1 cellular context compared by ENCODE assay signal in the genomic region with DNA sequence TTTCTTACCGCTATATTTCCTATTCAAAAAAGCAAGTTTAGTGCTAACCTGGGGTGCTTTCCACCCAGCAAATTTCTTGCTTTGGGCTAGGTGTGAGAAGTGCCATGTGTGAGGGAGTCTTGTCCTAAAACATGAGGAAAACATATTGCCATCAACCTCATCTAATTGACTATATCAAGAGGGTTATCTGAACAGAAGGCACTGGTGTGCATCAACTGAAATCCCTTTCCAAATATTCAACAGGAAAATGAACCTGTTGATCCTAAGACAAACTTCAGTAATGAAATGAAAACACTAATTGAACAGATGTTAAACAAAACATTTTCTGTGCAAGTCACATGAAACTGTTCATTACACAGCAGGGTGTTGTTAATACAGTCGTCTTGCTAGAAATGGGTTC.
TF ChIP-seq lines count a peak whose summit lies in the region.

No MANE protein-coding gene starts in this region.

TF ChIP-seq in HepG2, 621 proteins besides CTCF, POLR2A, EP300 and RAD21:
- TF ChIP-seq ZNF567 (CRISPR knock-in tag; IDR thresholded peaks at IDR 0.05; ENCODE audit: borderline replicate concordance), result no peak
- TF ChIP-seq, protein P1, sequence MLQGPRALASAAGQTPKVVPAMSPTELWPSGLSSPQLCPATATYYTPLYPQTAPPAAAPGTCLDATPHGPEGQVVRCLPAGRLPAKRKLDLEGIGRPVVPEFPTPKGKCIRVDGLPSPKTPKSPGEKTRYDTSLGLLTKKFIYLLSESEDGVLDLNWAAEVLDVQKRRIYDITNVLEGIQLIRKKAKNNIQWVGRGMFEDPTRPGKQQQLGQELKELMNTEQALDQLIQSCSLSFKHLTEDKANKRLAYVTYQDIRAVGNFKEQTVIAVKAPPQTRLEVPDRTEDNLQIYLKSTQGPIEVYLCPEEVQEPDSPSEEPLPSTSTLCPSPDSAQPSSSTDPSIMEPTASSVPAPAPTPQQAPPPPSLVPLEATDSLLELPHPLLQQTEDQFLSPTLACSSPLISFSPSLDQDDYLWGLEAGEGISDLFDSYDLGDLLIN (CRISPR knock-in tag; IDR thresholded peaks at IDR 0.05; ENCODE audit: borderline replicate concordance), result no peak
- TF ChIP-seq, protein P2, sequence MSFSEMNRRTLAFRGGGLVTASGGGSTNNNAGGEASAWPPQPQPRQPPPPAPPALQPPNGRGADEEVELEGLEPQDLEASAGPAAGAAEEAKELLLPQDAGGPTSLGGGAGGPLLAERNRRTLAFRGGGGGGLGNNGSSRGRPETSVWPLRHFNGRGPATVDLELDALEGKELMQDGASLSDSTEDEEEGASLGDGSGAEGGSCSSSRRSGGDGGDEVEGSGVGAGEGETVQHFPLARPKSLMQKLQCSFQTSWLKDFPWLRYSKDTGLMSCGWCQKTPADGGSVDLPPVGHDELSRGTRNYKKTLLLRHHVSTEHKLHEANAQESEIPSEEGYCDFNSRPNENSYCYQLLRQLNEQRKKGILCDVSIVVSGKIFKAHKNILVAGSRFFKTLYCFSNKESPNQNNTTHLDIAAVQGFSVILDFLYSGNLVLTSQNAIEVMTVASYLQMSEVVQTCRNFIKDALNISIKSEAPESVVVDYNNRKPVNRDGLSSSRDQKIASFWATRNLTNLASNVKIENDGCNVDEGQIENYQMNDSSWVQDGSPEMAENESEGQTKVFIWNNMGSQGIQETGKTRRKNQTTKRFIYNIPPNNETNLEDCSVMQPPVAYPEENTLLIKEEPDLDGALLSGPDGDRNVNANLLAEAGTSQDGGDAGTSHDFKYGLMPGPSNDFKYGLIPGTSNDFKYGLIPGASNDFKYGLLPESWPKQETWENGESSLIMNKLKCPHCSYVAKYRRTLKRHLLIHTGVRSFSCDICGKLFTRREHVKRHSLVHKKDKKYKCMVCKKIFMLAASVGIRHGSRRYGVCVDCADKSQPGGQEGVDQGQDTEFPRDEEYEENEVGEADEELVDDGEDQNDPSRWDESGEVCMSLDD (CRISPR knock-in tag; IDR thresholded peaks at IDR 0.05; ENCODE audit: borderline replicate concordance), result no peak
- no peak for TF ChIP-seq ZNF143 (CRISPR knock-in tag; IDR thresholded peaks at IDR 0.05)
- TF ChIP-seq, protein P3, sequence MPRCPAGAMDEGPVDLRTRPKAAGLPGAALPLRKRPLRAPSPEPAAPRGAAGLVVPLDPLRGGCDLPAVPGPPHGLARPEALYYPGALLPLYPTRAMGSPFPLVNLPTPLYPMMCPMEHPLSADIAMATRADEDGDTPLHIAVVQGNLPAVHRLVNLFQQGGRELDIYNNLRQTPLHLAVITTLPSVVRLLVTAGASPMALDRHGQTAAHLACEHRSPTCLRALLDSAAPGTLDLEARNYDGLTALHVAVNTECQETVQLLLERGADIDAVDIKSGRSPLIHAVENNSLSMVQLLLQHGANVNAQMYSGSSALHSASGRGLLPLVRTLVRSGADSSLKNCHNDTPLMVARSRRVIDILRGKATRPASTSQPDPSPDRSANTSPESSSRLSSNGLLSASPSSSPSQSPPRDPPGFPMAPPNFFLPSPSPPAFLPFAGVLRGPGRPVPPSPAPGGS (CRISPR knock-in tag; IDR thresholded peaks at IDR 0.05), result no peak
- no peak for TF ChIP-seq GATA4 (IDR thresholded peaks at IDR 0.05; ENCODE audit: borderline replicate concordance, low read depth)
- TF ChIP-seq, protein P4, sequence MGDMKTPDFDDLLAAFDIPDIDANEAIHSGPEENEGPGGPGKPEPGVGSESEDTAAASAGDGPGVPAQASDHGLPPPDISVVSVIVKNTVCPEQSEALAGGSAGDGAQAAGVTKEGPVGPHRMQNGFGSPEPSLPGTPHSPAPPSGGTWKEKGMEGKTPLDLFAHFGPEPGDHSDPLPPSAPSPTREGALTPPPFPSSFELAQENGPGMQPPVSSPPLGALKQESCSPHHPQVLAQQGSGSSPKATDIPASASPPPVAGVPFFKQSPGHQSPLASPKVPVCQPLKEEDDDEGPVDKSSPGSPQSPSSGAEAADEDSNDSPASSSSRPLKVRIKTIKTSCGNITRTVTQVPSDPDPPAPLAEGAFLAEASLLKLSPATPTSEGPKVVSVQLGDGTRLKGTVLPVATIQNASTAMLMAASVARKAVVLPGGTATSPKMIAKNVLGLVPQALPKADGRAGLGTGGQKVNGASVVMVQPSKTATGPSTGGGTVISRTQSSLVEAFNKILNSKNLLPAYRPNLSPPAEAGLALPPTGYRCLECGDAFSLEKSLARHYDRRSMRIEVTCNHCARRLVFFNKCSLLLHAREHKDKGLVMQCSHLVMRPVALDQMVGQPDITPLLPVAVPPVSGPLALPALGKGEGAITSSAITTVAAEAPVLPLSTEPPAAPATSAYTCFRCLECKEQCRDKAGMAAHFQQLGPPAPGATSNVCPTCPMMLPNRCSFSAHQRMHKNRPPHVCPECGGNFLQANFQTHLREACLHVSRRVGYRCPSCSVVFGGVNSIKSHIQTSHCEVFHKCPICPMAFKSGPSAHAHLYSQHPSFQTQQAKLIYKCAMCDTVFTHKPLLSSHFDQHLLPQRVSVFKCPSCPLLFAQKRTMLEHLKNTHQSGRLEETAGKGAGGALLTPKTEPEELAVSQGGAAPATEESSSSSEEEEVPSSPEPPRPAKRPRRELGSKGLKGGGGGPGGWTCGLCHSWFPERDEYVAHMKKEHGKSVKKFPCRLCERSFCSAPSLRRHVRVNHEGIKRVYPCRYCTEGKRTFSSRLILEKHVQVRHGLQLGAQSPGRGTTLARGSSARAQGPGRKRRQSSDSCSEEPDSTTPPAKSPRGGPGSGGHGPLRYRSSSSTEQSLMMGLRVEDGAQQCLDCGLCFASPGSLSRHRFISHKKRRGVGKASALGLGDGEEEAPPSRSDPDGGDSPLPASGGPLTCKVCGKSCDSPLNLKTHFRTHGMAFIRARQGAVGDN (CRISPR knock-in tag; IDR thresholded peaks at IDR 0.05), result no peak
- no peak for TF ChIP-seq ZNF446 (CRISPR knock-in tag; IDR thresholded peaks at IDR 0.05)
- no peak for TF ChIP-seq ZBTB3 (CRISPR knock-in tag; IDR thresholded peaks at IDR 0.05; ENCODE audit: borderline replicate concordance, low read depth)
- TF ChIP-seq NBN (conservative IDR thresholded peaks at IDR 0.05), result no peak
- TF ChIP-seq, protein P5, sequence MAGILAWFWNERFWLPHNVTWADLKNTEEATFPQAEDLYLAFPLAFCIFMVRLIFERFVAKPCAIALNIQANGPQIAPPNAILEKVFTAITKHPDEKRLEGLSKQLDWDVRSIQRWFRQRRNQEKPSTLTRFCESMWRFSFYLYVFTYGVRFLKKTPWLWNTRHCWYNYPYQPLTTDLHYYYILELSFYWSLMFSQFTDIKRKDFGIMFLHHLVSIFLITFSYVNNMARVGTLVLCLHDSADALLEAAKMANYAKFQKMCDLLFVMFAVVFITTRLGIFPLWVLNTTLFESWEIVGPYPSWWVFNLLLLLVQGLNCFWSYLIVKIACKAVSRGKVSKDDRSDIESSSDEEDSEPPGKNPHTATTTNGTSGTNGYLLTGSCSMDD (CRISPR knock-in tag; IDR thresholded peaks at IDR 0.05), result no peak
- TF ChIP-seq ZMAT3 (CRISPR knock-in tag; conservative IDR thresholded peaks at IDR 0.05), result no peak
- TF ChIP-seq, protein P6, sequence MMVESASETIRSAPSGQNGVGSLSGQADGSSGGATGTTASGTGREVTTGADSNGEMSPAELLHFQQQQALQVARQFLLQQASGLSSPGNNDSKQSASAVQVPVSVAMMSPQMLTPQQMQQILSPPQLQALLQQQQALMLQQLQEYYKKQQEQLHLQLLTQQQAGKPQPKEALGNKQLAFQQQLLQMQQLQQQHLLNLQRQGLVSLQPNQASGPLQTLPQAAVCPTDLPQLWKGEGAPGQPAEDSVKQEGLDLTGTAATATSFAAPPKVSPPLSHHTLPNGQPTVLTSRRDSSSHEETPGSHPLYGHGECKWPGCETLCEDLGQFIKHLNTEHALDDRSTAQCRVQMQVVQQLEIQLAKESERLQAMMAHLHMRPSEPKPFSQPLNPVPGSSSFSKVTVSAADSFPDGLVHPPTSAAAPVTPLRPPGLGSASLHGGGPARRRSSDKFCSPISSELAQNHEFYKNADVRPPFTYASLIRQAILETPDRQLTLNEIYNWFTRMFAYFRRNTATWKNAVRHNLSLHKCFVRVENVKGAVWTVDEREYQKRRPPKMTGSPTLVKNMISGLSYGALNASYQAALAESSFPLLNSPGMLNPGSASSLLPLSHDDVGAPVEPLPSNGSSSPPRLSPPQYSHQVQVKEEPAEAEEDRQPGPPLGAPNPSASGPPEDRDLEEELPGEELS (CRISPR knock-in tag; IDR thresholded peaks at IDR 0.05), result no peak
- TF ChIP-seq RBM39 (IDR thresholded peaks at IDR 0.05; ENCODE audit: low read depth, low read length, poor library complexity, severe bottlenecking), result no peak
